In the genomic region with DNA sequence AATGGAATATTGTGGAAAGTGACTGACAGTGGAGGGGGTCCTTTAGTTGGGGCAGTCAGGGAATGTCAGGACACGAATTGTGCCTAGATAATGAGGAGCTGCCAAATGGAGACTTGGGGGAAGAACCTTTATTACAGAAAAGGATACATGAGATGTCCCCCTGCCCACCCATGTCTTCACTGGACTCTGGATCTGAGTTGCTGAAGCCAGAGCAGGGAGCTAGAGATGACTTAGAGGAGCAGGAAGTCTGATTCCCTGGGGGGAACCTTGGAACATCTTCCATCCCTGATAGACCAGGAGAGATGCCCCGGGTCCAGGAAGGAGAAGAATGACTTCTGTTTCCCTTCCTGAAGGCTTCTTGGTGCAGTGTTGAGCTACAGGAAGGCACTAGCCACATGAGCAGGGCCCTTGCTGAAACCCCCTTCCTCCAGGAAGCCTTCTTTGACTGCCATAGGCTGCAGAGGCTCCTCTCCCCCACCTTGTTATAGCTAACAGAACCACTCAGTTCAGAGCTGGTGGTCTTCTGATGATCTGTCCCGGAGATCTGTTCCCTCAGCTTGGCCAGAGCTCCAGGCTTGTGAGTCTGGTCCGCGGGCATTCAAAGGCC, we compare ENCODE assay signal across 2 cellular contexts.
TF ChIP-seq lines count a peak whose summit lies in the region.

No MANE protein-coding gene starts in this region.

TF ChIP-seq in SK-N-SH, 30 proteins besides CTCF, POLR2A, EP300 and RAD21:
- TF ChIP-seq TCF12 (IDR thresholded peaks at IDR 0.05) (no peak), TAF1 (IDR thresholded peaks at IDR 0.05; ENCODE audit: borderline replicate concordance, low read depth, low read length) (no peak), CHD2 (IDR thresholded peaks at IDR 0.05; ENCODE audit: low read length, partially characterized antibody) (no peak), RXRA (IDR thresholded peaks at IDR 0.05; ENCODE audit: borderline replicate concordance, low read depth) (no peak), FOXJ3 (CRISPR knock-in tag; IDR thresholded peaks at IDR 0.05) (no peak), FOXM1 (IDR thresholded peaks at IDR 0.05; ENCODE audit: low read depth) (no peak), RFX5 (IDR thresholded peaks at IDR 0.05; ENCODE audit: low read length) (no peak), SIN3A (IDR thresholded peaks at IDR 0.05; ENCODE audit: borderline replicate concordance, low read depth, low read length) (no peak), YY1 (IDR thresholded peaks at IDR 0.05; ENCODE audit: low read depth) (no peak), SMC3 (IDR thresholded peaks at IDR 0.05; ENCODE audit: low read depth, low read length) (no peak), NRF1 (IDR thresholded peaks at IDR 0.05; ENCODE audit: low read depth, low read length) (no peak)
- TF ChIP-seq, protein P1, sequence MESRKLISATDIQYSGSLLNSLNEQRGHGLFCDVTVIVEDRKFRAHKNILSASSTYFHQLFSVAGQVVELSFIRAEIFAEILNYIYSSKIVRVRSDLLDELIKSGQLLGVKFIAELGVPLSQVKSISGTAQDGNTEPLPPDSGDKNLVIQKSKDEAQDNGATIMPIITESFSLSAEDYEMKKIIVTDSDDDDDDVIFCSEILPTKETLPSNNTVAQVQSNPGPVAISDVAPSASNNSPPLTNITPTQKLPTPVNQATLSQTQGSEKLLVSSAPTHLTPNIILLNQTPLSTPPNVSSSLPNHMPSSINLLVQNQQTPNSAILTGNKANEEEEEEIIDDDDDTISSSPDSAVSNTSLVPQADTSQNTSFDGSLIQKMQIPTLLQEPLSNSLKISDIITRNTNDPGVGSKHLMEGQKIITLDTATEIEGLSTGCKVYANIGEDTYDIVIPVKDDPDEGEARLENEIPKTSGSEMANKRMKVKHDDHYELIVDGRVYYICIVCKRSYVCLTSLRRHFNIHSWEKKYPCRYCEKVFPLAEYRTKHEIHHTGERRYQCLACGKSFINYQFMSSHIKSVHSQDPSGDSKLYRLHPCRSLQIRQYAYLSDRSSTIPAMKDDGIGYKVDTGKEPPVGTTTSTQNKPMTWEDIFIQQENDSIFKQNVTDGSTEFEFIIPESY (IDR thresholded peaks at IDR 0.05; ENCODE audit: borderline replicate concordance, low read depth) = no peak
- TF ChIP-seq, protein P2, sequence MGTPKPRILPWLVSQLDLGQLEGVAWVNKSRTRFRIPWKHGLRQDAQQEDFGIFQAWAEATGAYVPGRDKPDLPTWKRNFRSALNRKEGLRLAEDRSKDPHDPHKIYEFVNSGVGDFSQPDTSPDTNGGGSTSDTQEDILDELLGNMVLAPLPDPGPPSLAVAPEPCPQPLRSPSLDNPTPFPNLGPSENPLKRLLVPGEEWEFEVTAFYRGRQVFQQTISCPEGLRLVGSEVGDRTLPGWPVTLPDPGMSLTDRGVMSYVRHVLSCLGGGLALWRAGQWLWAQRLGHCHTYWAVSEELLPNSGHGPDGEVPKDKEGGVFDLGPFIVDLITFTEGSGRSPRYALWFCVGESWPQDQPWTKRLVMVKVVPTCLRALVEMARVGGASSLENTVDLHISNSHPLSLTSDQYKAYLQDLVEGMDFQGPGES (IDR thresholded peaks at IDR 0.05; ENCODE audit: low read depth, low read length) = no peak
- TF ChIP-seq, protein P3, sequence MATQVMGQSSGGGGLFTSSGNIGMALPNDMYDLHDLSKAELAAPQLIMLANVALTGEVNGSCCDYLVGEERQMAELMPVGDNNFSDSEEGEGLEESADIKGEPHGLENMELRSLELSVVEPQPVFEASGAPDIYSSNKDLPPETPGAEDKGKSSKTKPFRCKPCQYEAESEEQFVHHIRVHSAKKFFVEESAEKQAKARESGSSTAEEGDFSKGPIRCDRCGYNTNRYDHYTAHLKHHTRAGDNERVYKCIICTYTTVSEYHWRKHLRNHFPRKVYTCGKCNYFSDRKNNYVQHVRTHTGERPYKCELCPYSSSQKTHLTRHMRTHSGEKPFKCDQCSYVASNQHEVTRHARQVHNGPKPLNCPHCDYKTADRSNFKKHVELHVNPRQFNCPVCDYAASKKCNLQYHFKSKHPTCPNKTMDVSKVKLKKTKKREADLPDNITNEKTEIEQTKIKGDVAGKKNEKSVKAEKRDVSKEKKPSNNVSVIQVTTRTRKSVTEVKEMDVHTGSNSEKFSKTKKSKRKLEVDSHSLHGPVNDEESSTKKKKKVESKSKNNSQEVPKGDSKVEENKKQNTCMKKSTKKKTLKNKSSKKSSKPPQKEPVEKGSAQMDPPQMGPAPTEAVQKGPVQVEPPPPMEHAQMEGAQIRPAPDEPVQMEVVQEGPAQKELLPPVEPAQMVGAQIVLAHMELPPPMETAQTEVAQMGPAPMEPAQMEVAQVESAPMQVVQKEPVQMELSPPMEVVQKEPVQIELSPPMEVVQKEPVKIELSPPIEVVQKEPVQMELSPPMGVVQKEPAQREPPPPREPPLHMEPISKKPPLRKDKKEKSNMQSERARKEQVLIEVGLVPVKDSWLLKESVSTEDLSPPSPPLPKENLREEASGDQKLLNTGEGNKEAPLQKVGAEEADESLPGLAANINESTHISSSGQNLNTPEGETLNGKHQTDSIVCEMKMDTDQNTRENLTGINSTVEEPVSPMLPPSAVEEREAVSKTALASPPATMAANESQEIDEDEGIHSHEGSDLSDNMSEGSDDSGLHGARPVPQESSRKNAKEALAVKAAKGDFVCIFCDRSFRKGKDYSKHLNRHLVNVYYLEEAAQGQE (IDR thresholded peaks at IDR 0.05; ENCODE audit: low read depth, low read length) = no peak

TF ChIP-seq in SK-N-SH treated with all-trans-retinoic acid at 6 μM for 48 hours, 23 proteins besides CTCF, POLR2A, EP300 and RAD21:
- no peak for TF ChIP-seq CREB5 (CRISPR knock-in tag; IDR thresholded peaks at IDR 0.05; ENCODE audit: low read depth)
- TF ChIP-seq TOX (CRISPR knock-in tag; IDR thresholded peaks at IDR 0.05; ENCODE audit: borderline replicate concordance) = no peak
